ENCODE assay signal across 11 cellular contexts in genomic region chr2:207328944-207329386, GRCh38.
DNase-seq lines count a peak whose midpoint lies in the region; ATAC-seq and TF ChIP-seq lines count a peak whose summit lies in the region.
"Had no signal": no experiment of that assay in that cellular context is flagged by ENCODE, and none has a peak within 500 bp of the region (broad histone marks: within the 10 kb centered on the region; RNA-seq: fewer than 3 reads in every experiment).

No MANE protein-coding gene starts in this region.

- BruUV-seq in MCF 10A (replicated peaks; lab: Mats Ljungman, UMichigan), result no TSS peak

- peak; percentile 45 for ATAC-seq in HG02571 (IDR thresholded peaks at IDR 0.05; ENCODE audit: unreplicated experiment)
- no peak for ATAC-seq in stimulated activated naive CD8-positive, alpha-beta T cell treated with anti-CD3 and anti-CD28 coated beads, Interleukin-15, amount 100 ng/mL, for 72 hours

- no peaks in the 10 kb centered on the region for H3K36me3 ChIP-seq in breast epithelium

- no peaks in the 10 kb centered on the region for H3K27me3 Mint-ChIP-seq in MCF 10A (ENCODE audit: insufficient read depth, unreplicated experiment)
- H3K27me3 Mint-ChIP-seq in stimulated activated naive CD8-positive, alpha-beta T cell treated with anti-CD3 and anti-CD28 coated beads, Interleukin-15, amount 100 ng/mL, for 72 hours, result no peaks in the 10 kb centered on the region

- H3K27ac ChIP-seq in breast epithelium, result no peak overlapping the region
- no peak overlapping the region for H3K27ac ChIP-seq in substantia nigra (ENCODE audit: low read depth, low read length, poor library complexity, severe bottlenecking)

- no peaks in the 10 kb centered on the region for H3K9me3 ChIP-seq in breast epithelium

- TF ChIP-seq POLR2A in breast epithelium (IDR thresholded peaks at IDR 0.05), result no peak

- POLR2A ChIA-PET in MCF 10A (lab: Yijun Ruan, JAX), result interaction anchor here (2.0 to 3.2 kb wide), 5 partner anchors 9 to 164 kb away, joined by 10 to 23 read pairs (median 14); partner anchors contain the start of gene KLF7

- H3K4me1 Mint-ChIP-seq in MCF 10A (ENCODE audit: insufficient read depth, unreplicated experiment), result peaks cover 39% of the 10 kb centered on the region
- H3K4me1 Mint-ChIP-seq in stimulated activated naive CD8-positive, alpha-beta T cell treated with anti-CD3 and anti-CD28 coated beads, Interleukin-15, amount 100 ng/mL, for 72 hours, result peaks cover 48% of the 10 kb centered on the region

- DNase-seq in MCF 10A (ENCODE audit: unreplicated experiment), result no peak
- DNase-seq in breast epithelium (ENCODE audit: low spot score in 2 of 2), result no peak
- peak; percentile 62 for DNase-seq in NCI-H69 (lab: John Stamatoyannopoulos, UW)
- no peak for DNase-seq in stimulated activated naive CD8-positive, alpha-beta T cell treated with anti-CD3 and anti-CD28 coated beads, Interleukin-15, amount 100 ng/mL, for 72 hours
- no peak for DNase-seq in NCI-H146 (lab: John Stamatoyannopoulos, UW)
- no peak for DNase-seq in substantia nigra (lab: John Stamatoyannopoulos, UW)
- DNase-seq in HK-2 (ENCODE audit: unreplicated experiment), result no peak
- DNase-seq: foreskin melanocyte, GOT3 had no signal

- H3K4me1 ChIP-seq in breast epithelium, result no peaks in the 10 kb centered on the region

- TF ChIP-seq CTCF in MCF 10A (IDR thresholded peaks at IDR 0.05; ENCODE audit: unreplicated experiment) (no peak), breast epithelium (IDR thresholded peaks at IDR 0.05) (no peak)

- peaks cover 6% of the 10 kb centered on the region for H3K36me3 Mint-ChIP-seq in MCF 10A (ENCODE audit: insufficient read depth, unreplicated experiment)
- H3K36me3 Mint-ChIP-seq: CD14-positive monocyte had no signal

- CTCF ChIA-PET in MCF 10A (lab: Yijun Ruan, JAX), result interaction anchor here (0.8 to 0.9 kb wide), 2 partner anchors 89 to 346 kb away, joined by 3 read pairs; no protein-coding TSS in a partner anchor

- H3K9me3 Mint-ChIP-seq in MCF 10A (ENCODE audit: unreplicated experiment), result no peaks in the 10 kb centered on the region
- H3K9me3 Mint-ChIP-seq in stimulated activated naive CD8-positive, alpha-beta T cell treated with anti-CD3 and anti-CD28 coated beads, Interleukin-15, amount 100 ng/mL, for 72 hours, result peaks cover 5 to 7% of the 10 kb centered on the region in 2 donors
- H3K9me3 Mint-ChIP-seq: CD14-positive monocyte had no signal

- H3K4me3 ChIP-seq in breast epithelium, result no peak overlapping the region

- no peak overlapping the region for H3K4me3 Mint-ChIP-seq in MCF 10A (ENCODE audit: unreplicated experiment)
- peak overlapping the region in 1 of 2 donors; percentile 46 for H3K4me3 Mint-ChIP-seq in stimulated activated naive CD8-positive, alpha-beta T cell treated with anti-CD3 and anti-CD28 coated beads, Interleukin-15, amount 100 ng/mL, for 72 hours
- H3K4me3 Mint-ChIP-seq: CD14-positive monocyte had no signal

- intact Hi-C loops in MCF 10A (cut with micrococcal nuclease), result no loop called here
- intact Hi-C loops in breast epithelium (cut with DNase I; ENCODE audit: low total_unique reads), result no loop called here

- H3K27me3 ChIP-seq in breast epithelium, result no peaks in the 10 kb centered on the region

- H3K27ac Mint-ChIP-seq in MCF 10A (ENCODE audit: low read depth, unreplicated experiment), result peak overlapping the region; percentile 29
- peak overlapping the region; percentile 4 to 86 for H3K27ac Mint-ChIP-seq in stimulated activated naive CD8-positive, alpha-beta T cell treated with anti-CD3 and anti-CD28 coated beads, Interleukin-15, amount 100 ng/mL, for 72 hours
